17 cellular contexts compared by ENCODE assay signal in the genomic region with DNA sequence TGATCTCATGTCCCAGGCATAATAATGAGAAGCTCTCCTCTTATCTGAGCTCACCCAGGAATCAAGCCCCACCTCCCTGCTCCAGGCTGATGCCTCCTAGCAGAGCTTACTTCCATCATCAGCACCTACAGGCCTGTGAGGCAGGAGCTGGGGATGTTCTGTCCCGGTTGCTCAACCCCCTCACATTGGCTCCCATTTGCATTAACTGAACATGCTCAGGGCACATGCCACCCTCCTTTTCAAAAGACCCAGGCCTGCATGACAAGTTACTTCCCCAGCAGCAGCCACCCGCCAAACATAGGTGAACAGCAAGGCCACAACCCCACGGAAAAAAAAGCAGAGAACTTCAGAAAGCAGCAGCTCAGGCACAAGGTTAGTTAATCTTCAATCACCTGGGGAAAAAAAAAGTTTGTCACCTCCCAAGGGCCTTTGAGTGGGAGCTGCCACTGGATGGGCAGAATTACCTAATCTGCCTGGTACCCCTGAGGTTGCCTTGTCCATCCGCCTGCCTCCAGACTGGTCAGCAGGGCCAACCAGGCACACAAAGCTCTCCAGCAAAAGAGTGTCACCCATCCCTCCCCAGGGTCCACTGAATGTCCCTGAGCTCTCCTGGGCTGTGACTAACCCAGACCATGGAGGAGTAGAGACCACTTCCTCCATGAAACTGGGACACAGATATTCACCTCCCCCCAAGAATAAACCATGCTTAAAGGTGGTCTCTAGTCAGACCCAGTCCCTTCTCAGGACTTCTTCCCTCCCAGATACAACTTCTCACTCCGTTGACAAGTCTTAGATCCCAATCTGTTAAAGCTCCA. TPM values are rescaled to one million over a fixed set of nuclear protein-coding genes. Genes with fewer than 3 reads are reported as not detected.
DNase-seq lines count a peak whose midpoint lies in the region; ATAC-seq, FAIRE-seq and TF ChIP-seq lines count a peak whose summit lies in the region.
"Had no signal": no experiment of that assay in that cellular context is flagged by ENCODE, and none has a peak within 500 bp of the region (broad histone marks: within the 10 kb centered on the region; RNA-seq: fewer than 3 reads in every experiment).

No MANE protein-coding gene starts in this region.

- H3K4me1 Mint-ChIP-seq in activated naive CD4-positive, alpha-beta T cell treated with anti-CD3 and anti-CD28 coated beads, Interleukin-2, amount 50 U/mL, for 24 hours: peaks cover 31% of the 10 kb centered on the region

- H3K27ac Mint-ChIP-seq in activated naive CD4-positive, alpha-beta T cell treated with anti-CD3 and anti-CD28 coated beads, Interleukin-2, amount 50 U/mL, for 24 hours: peak overlapping the region; percentile 24
- peak overlapping the region in 1 of 2 donors; percentile 39 for H3K27ac Mint-ChIP-seq in activated naive CD4-positive, alpha-beta T cell treated with anti-CD3 and anti-CD28 coated beads, Interleukin-2, amount 50 U/mL, for 72 hours
- H3K27ac Mint-ChIP-seq: nephron progenitor cell had no signal

- H3K4me3 ChIP-seq in coronary artery: no peak overlapping the region
- H3K4me3 ChIP-seq: right lobe of liver had no signal

- no peaks in the 10 kb centered on the region for H3K9me3 Mint-ChIP-seq in activated naive CD4-positive, alpha-beta T cell treated with anti-CD3 and anti-CD28 coated beads, Interleukin-2, amount 50 U/mL, for 24 hours
- H3K9me3 Mint-ChIP-seq in activated naive CD4-positive, alpha-beta T cell treated with anti-CD3 and anti-CD28 coated beads, Interleukin-2, amount 50 U/mL, for 72 hours: no peaks in the 10 kb centered on the region
- H3K9me3 Mint-ChIP-seq: CD4-positive, alpha-beta memory T cell; nephron progenitor cell had no signal

- peaks cover 16% of the 10 kb centered on the region for H3K27me3 Mint-ChIP-seq in activated naive CD4-positive, alpha-beta T cell treated with anti-CD3 and anti-CD28 coated beads, Interleukin-2, amount 50 U/mL, for 24 hours

- ATAC-seq in activated naive CD4-positive, alpha-beta T cell treated with anti-CD3 and anti-CD28 coated beads, Interleukin-2, amount 50 U/mL, for 72 hours: no peak
- no peak for ATAC-seq in GM19351 (IDR thresholded peaks at IDR 0.05; ENCODE audit: unreplicated experiment)
- ATAC-seq: Panc1, right lobe of liver had no signal

- H3K4me3 Mint-ChIP-seq in activated naive CD4-positive, alpha-beta T cell treated with anti-CD3 and anti-CD28 coated beads, Interleukin-2, amount 50 U/mL, for 24 hours: no peak overlapping the region
- H3K4me3 Mint-ChIP-seq: CD4-positive, alpha-beta memory T cell; nephron progenitor cell had no signal

- TF ChIP-seq CTCF in coronary artery (IDR thresholded peaks at IDR 0.05): no peak

- no peak for DNase-seq in activated naive CD4-positive, alpha-beta T cell treated with anti-CD3 and anti-CD28 coated beads, Interleukin-2, amount 50 U/mL, for 72 hours (ENCODE audit: low spot score in 2 of 2)
- DNase-seq in RCC 7860 (ENCODE audit: low spot score): peak; percentile 12
- DNase-seq in left kidney (ENCODE audit: low read depth, low spot score): peak; percentile 54
- DNase-seq in LoVo (ENCODE audit: low spot score): no peak
- no peak for DNase-seq in coronary artery (ENCODE audit: low spot score)
- DNase-seq in activated T-cell treated with anti-CD3 and anti-CD28 coated beads, Interleukin-2, amount 50 U/mL, for 1 hour: no peak
- DNase-seq: activated naive CD4-positive, alpha-beta T cell; CD4-positive, alpha-beta memory T cell; dermis blood vessel endothelial cell; NCI-H2029 treated with DMSO at 0.1 percent for 48 hours; NCI-H510A treated with DMSO at 0.1 percent for 48 hours; nephron progenitor cell; trophoblast cell had no signal

- H3K27ac ChIP-seq in coronary artery: no peak overlapping the region
- H3K27ac ChIP-seq: right lobe of liver had no signal

- H3K36me3 Mint-ChIP-seq in activated naive CD4-positive, alpha-beta T cell treated with anti-CD3 and anti-CD28 coated beads, Interleukin-2, amount 50 U/mL, for 24 hours: no peaks in the 10 kb centered on the region
- H3K36me3 Mint-ChIP-seq in activated naive CD4-positive, alpha-beta T cell treated with anti-CD3 and anti-CD28 coated beads, Interleukin-2, amount 50 U/mL, for 72 hours: no peaks in the 10 kb centered on the region
- H3K36me3 Mint-ChIP-seq: CD4-positive, alpha-beta memory T cell had no signal

- FAIRE-seq in RCC 7860 (lab: Jason Lieb, UNC): no peak

RNA-seq across cellular contexts. Expression of gene KCNN3, which starts 4.4 kb away (rescaled TPM):
- total RNA-seq in activated naive CD4-positive, alpha-beta T cell treated with anti-CD3 and anti-CD28 coated beads, Interleukin-2, amount 50 U/mL, for 72 hours: under 1 TPM; 0.04 to 0.32 TPM

Comparison
In these comparisons a context has a peak if more than half of its experiments do, and no peak if none do; other contexts are left out.
1. DNase-seq: peak in RCC 7860 (single experiment) and left kidney (single experiment); none in activated naive CD4-positive, alpha-beta T cell treated with anti-CD3 and anti-CD28 coated beads, Interleukin-2, amount 50 U/mL, for 72 hours (0 of 2), LoVo (single experiment), coronary artery (single experiment) and activated T-cell treated with anti-CD3 and anti-CD28 coated beads, Interleukin-2, amount 50 U/mL, for 1 hour (single experiment).